ENCODE assay signal across 30 cellular contexts in genomic region chr9:99903393-99903792, GRCh38.
"Had no signal": no experiment of that assay in that cellular context is flagged by ENCODE, and none has a peak within 500 bp of the region (broad histone marks: within the 10 kb centered on the region; RNA-seq: fewer than 3 reads in every experiment).

No MANE protein-coding gene starts in this region.

- ATAC-seq: effector memory CD8-positive, alpha-beta T cell; esophagus mucosa; foreskin keratinocyte; gastrocnemius medialis; gastroesophageal sphincter; heart left ventricle; heart right ventricle had no signal

- DNase-seq: colonic mucosa; cortex of kidney; dermis blood vessel endothelial cell; dorsolateral prefrontal cortex; effector CD4-positive, alpha-beta T cell; effector CD8-positive, alpha-beta T cell; effector memory CD4-positive, alpha-beta T cell; effector memory CD8-positive, alpha-beta T cell; endodermal cell; erythroblast; esophagus squamous epithelium; foreskin fibroblast; foreskin keratinocyte; foreskin melanocyte; gastrocnemius medialis; glutamatergic neuron; head of caudate nucleus; heart left ventricle; heart right ventricle had no signal

- H3K4me1 ChIP-seq: colonic mucosa had no signal

- H3K27ac ChIP-seq: colonic mucosa, coronary artery, dorsolateral prefrontal cortex, epithelial cell of prostate, esophagus muscularis mucosa, esophagus squamous epithelium, foreskin keratinocyte, gastrocnemius medialis, gastroesophageal sphincter, heart left ventricle, heart right ventricle, hepatocyte had no signal

- H3K36me3 ChIP-seq: colonic mucosa, esophagus muscularis mucosa, esophagus squamous epithelium, gastrocnemius medialis, gastroesophageal sphincter, heart left ventricle, heart right ventricle had no signal

- H3K4me2 ChIP-seq: hepatocyte had no signal

- H3K4me3 Mint-ChIP-seq: dendritic cell treated with granulocyte-macrophage colony-stimulating factor and Interleukin-4, amounts not matched to agents 40 ng/mL and 50 ng/mL, for 4 days; effector memory CD8-positive, alpha-beta T cell; endodermal cell had no signal

- H3K4me3 ChIP-seq: colonic mucosa, coronary artery, dorsolateral prefrontal cortex, esophagus muscularis mucosa, esophagus squamous epithelium, gastrocnemius medialis, gastroesophageal sphincter, heart left ventricle, heart right ventricle, hepatocyte had no signal

- H3K27ac Mint-ChIP-seq: dendritic cell treated with granulocyte-macrophage colony-stimulating factor and Interleukin-4, amounts not matched to agents 40 ng/mL and 50 ng/mL, for 4 days; effector memory CD8-positive, alpha-beta T cell; endodermal cell had no signal

- H2AFZ ChIP-seq: hepatocyte had no signal

- H3K27me3 ChIP-seq: colonic mucosa, dorsolateral prefrontal cortex, esophagus muscularis mucosa, esophagus squamous epithelium, gastrocnemius medialis, gastroesophageal sphincter, heart left ventricle, heart right ventricle, hepatocyte had no signal

- FAIRE-seq: colon, endometrium, endothelial cell of umbilical vein, frontal cortex had no signal

- H3K9me3 ChIP-seq: colonic mucosa, esophagus muscularis mucosa, esophagus squamous epithelium, gastrocnemius medialis, gastroesophageal sphincter, heart left ventricle, heart right ventricle had no signal
